In genomic region chr1:99755664-99756063, GRCh38 we compare ENCODE assay signal across 1 cellular context.
A peak's percentile ranks its signal among the peaks of the same experiment; 100 is the strongest.
TF ChIP-seq lines count a peak whose summit lies in the region.

No MANE protein-coding gene starts in this region.

TF ChIP-seq in HepG2, 621 proteins besides CTCF, POLR2A, EP300 and RAD21 (continued from another document and continues in another):
- TF ChIP-seq ZNF142 (CRISPR knock-in tag; IDR thresholded peaks at IDR 0.05) (no peak), ZNF333 (CRISPR knock-in tag; IDR thresholded peaks at IDR 0.05; ENCODE audit: borderline replicate concordance) (no peak), ZNF33B (CRISPR knock-in tag; IDR thresholded peaks at IDR 0.05) (no peak), ZNF354B (CRISPR knock-in tag; IDR thresholded peaks at IDR 0.05) (no peak), ZNF597 (CRISPR knock-in tag; IDR thresholded peaks at IDR 0.05) (no peak), SOX13 (IDR thresholded peaks at IDR 0.05) (no peak; the same call in 1 of the 2 replicates), SOX13 (CRISPR knock-in tag; conservative IDR thresholded peaks at IDR 0.05 in 1 of 2, IDR thresholded peaks at IDR 0.05 in 1 of 2) (peak in 1 of 2 experiments; percentile 80; a peak in 2 of 4 replicates), PPARG (CRISPR knock-in tag; conservative IDR thresholded peaks at IDR 0.05) (0 out of 2 replicates have a peak, but pooled peaks have one; percentile 47), ZBTB38 (CRISPR knock-in tag; IDR thresholded peaks at IDR 0.05) (no peak), SRSF9 (IDR thresholded peaks at IDR 0.05; ENCODE audit: borderline replicate concordance, insufficient read depth, low read depth, low read length, poor library complexity, severe bottlenecking) (no peak), ZNF276 (CRISPR knock-in tag; IDR thresholded peaks at IDR 0.05; ENCODE audit: low read depth) (no peak), FOXA3 (CRISPR knock-in tag; IDR thresholded peaks at IDR 0.05) (peak; percentile 30; the same call in 1 of the 2 replicates), TFDP1 (CRISPR knock-in tag; IDR thresholded peaks at IDR 0.05; ENCODE audit: borderline replicate concordance) (no peak), TOPORS (CRISPR knock-in tag; IDR thresholded peaks at IDR 0.05) (no peak), NFE2L1 (CRISPR knock-in tag; IDR thresholded peaks at IDR 0.05; ENCODE audit: borderline replicate concordance) (no peak), ZNF761 (CRISPR knock-in tag; conservative IDR thresholded peaks at IDR 0.05) (no peak), DNMT1 (CRISPR knock-in tag; IDR thresholded peaks at IDR 0.05) (no peak), ARID5B (CRISPR knock-in tag; IDR thresholded peaks at IDR 0.05) (peak; percentile 80), CREM (IDR thresholded peaks at IDR 0.05) (peak; percentile 40; the same call in 1 of the 2 replicates), CREM (CRISPR knock-in tag; IDR thresholded peaks at IDR 0.05) (no peak), IRF2 (CRISPR knock-in tag; IDR thresholded peaks at IDR 0.05) (0 out of 2 replicates have a peak, but pooled peaks have one; percentile 13), HMG20A (CRISPR knock-in tag; IDR thresholded peaks at IDR 0.05; ENCODE audit: borderline replicate concordance) (0 out of 2 replicates have a peak, but pooled peaks have one; percentile 33), CEBPZ (IDR thresholded peaks at IDR 0.05; ENCODE audit: low read length) (no peak), CBFB (CRISPR knock-in tag; IDR thresholded peaks at IDR 0.05) (no peak), ATM (IDR thresholded peaks at IDR 0.05; ENCODE audit: borderline replicate concordance) (no peak), GLMP (CRISPR knock-in tag; IDR thresholded peaks at IDR 0.05; ENCODE audit: borderline replicate concordance) (no peak), GATAD2A (CRISPR knock-in tag; IDR thresholded peaks at IDR 0.05) (peak; percentile 63), PHF21A (CRISPR knock-in tag; IDR thresholded peaks at IDR 0.05) (no peak), ETV5 (CRISPR knock-in tag; IDR thresholded peaks at IDR 0.05; ENCODE audit: borderline replicate concordance) (peak; percentile 35; the same call in 1 of the 2 replicates), PAF1 (CRISPR knock-in tag; IDR thresholded peaks at IDR 0.05) (no peak), KLF6 (CRISPR knock-in tag; IDR thresholded peaks at IDR 0.05) (no peak), SOX6 (IDR thresholded peaks at IDR 0.05) (no peak), SOX6 (CRISPR knock-in tag; IDR thresholded peaks at IDR 0.05) (peak; percentile 73), ONECUT2 (CRISPR knock-in tag; IDR thresholded peaks at IDR 0.05) (peak; percentile 83; the same call in 1 of the 2 replicates), ERF (CRISPR knock-in tag; IDR thresholded peaks at IDR 0.05) (no peak), ZNF256 (CRISPR knock-in tag; conservative IDR thresholded peaks at IDR 0.05) (no peak)
